Comparison of ENCODE assay signal across 18 cellular contexts in genomic region chr5:134563962-134564361, GRCh38. TPM values are rescaled to one million over a fixed set of nuclear protein-coding genes. Genes with fewer than 3 reads are reported as not detected.
A peak's percentile ranks its signal among the peaks of the same experiment; 100 is the strongest.
DNase-seq lines count a peak whose midpoint lies in the region; ATAC-seq, FAIRE-seq and TF ChIP-seq lines count a peak whose summit lies in the region.
"Had no signal": no experiment of that assay in that cellular context is flagged by ENCODE, and none has a peak within 500 bp of the region (broad histone marks: within the 10 kb centered on the region; RNA-seq: fewer than 3 reads in every experiment).

No MANE protein-coding gene starts in this region.

- H3K4me1 ChIP-seq in H9 (ENCODE audit: insufficient read depth, low read length): no peaks in the 10 kb centered on the region
- H3K4me1 ChIP-seq: Caco-2 had no signal

- no peak overlapping the region for H2AFZ ChIP-seq in H9 (ENCODE audit: low read length)
- H2AFZ ChIP-seq: PC-9 had no signal

- no peak overlapping the region for H4K5ac ChIP-seq in H9 (ENCODE audit: insufficient read length, low read depth, low read length)

- no peak overlapping the region for H2BK20ac ChIP-seq in H9 (ENCODE audit: low read depth, low read length, poor library complexity, severe bottlenecking)

- H2BK15ac ChIP-seq in H9 (ENCODE audit: low read depth, low read length): no peak overlapping the region

- TF ChIP-seq CTCF in H9 (conservative IDR thresholded peaks at IDR 0.05): no peak

- no peak overlapping the region for H3K18ac ChIP-seq in H9 (ENCODE audit: insufficient read length, low read depth, low read length)

- H3K79me1 ChIP-seq in H9 (ENCODE audit: insufficient read depth, low read depth, low read length, poor library complexity, severe bottlenecking): no peaks in the 10 kb centered on the region

- ATAC-seq in T-helper 17 cell: no peak
- ATAC-seq in naive thymus-derived CD8-positive, alpha-beta T cell: no peak

- no peaks in the 10 kb centered on the region for H3K27me3 Mint-ChIP-seq in activated naive CD8-positive, alpha-beta T cell
- no peaks in the 10 kb centered on the region for H3K27me3 Mint-ChIP-seq in activated naive CD8-positive, alpha-beta T cell treated with anti-CD3 and anti-CD28 coated beads for 36 hours
- H3K27me3 Mint-ChIP-seq in T-helper 17 cell (no peaks in the 10 kb centered on the region), H9 (ENCODE audit: low read depth) (no peaks in the 10 kb centered on the region)
- H3K27me3 Mint-ChIP-seq in naive thymus-derived CD8-positive, alpha-beta T cell: no peaks in the 10 kb centered on the region

- no peak overlapping the region for H4K8ac ChIP-seq in H9 (replicated peaks; ENCODE audit: insufficient read length, low read depth, low read length)

- TF ChIP-seq POLR2A in GM12892 (IDR thresholded peaks at IDR 0.05; ENCODE audit: low read depth, low read length): no peak

- no peak overlapping the region for H3K9ac ChIP-seq in H9 (ENCODE audit: extremely low read depth, insufficient read length, low read length)

- peak overlapping the region; percentile 55 for H3K27ac Mint-ChIP-seq in activated naive CD8-positive, alpha-beta T cell
- H3K27ac Mint-ChIP-seq in activated naive CD8-positive, alpha-beta T cell treated with anti-CD3 and anti-CD28 coated beads for 36 hours: no peak overlapping the region
- H3K27ac Mint-ChIP-seq in T-helper 17 cell: peak overlapping the region; percentile 51
- H3K27ac Mint-ChIP-seq in naive thymus-derived CD8-positive, alpha-beta T cell: peak overlapping the region in 6 of 10 donors; percentile 12 to 87 (median 46)
- peak overlapping the region in 1 of 3 experiments; percentile 69; a peak in 1 of 7 replicates for H3K27ac Mint-ChIP-seq in H9

- no peaks in the 10 kb centered on the region for H3K9me3 ChIP-seq in T-helper 17 cell (ENCODE audit: control insufficient read depth, low read length, poor library complexity, severe bottlenecking)
- no peaks in the 10 kb centered on the region for H3K9me3 ChIP-seq in H9 (ENCODE audit: control insufficient read depth, low read depth, low read length)
- H3K9me3 ChIP-seq: Caco-2 had no signal

- no peak overlapping the region for H4K91ac ChIP-seq in H9 (ENCODE audit: insufficient read length, low read depth, low read length)

- H2AK5ac ChIP-seq in H9 (ENCODE audit: insufficient read length, low read length): no peak overlapping the region

- no peak overlapping the region for H3T11ph ChIP-seq in H9 (ENCODE audit: low read length)

- no peak overlapping the region for H3K23ac ChIP-seq in H9 (ENCODE audit: insufficient read length, low read depth, low read length)

- H3K79me2 ChIP-seq in H9 (ENCODE audit: insufficient read depth, low read length): no peaks in the 10 kb centered on the region

- no peak overlapping the region for H2BK12ac ChIP-seq in H9 (ENCODE audit: insufficient read length, low read depth, low read length)

- H3K9me3 Mint-ChIP-seq in activated naive CD8-positive, alpha-beta T cell (ENCODE audit: low read depth): no peaks in the 10 kb centered on the region
- H3K9me3 Mint-ChIP-seq in activated naive CD8-positive, alpha-beta T cell treated with anti-CD3 and anti-CD28 coated beads for 36 hours: no peaks in the 10 kb centered on the region
- no peaks in the 10 kb centered on the region for H3K9me3 Mint-ChIP-seq in naive thymus-derived CD8-positive, alpha-beta T cell
- H3K9me3 Mint-ChIP-seq in H9: no peaks in the 10 kb centered on the region

- WGBS in H9 (ENCODE audit: extremely low coverage, insufficient read length, low lambda C conversion rate): no CpG with 5 or more reads among the region's 5 CpGs

- H3K36me3 Mint-ChIP-seq in activated naive CD8-positive, alpha-beta T cell: peaks cover 3% of the 10 kb centered on the region
- peaks cover 12% of the 10 kb centered on the region for H3K36me3 Mint-ChIP-seq in activated naive CD8-positive, alpha-beta T cell treated with anti-CD3 and anti-CD28 coated beads for 36 hours
- peaks cover 1% of the 10 kb centered on the region for H3K36me3 Mint-ChIP-seq in T-helper 17 cell (ENCODE audit: low read depth)
- H3K36me3 Mint-ChIP-seq in naive thymus-derived CD8-positive, alpha-beta T cell: peaks cover 0 to 88% (median 17%) of the 10 kb centered on the region in 3 donors
- H3K36me3 Mint-ChIP-seq in H9 (ENCODE audit: insufficient read depth in 1 of 3, low read depth in 3 of 3): peaks cover 24 to 94% (median 72%) of the 10 kb centered on the region in 3 experiments

- no peak overlapping the region for H3K27ac ChIP-seq in H9 (ENCODE audit: insufficient read length, low read depth, low read length)
- H3K27ac ChIP-seq: C4-2B, HL-60, PC-9 had no signal

- no peak overlapping the region for H3K14ac ChIP-seq in H9 (ENCODE audit: insufficient read depth, low read length)

- H3K23me2 ChIP-seq in H9 (ENCODE audit: insufficient read length, low read depth, low read length, poor library complexity, severe bottlenecking): no peaks in the 10 kb centered on the region

- H3K4me3 Mint-ChIP-seq in activated naive CD8-positive, alpha-beta T cell: no peak overlapping the region
- H3K4me3 Mint-ChIP-seq in activated naive CD8-positive, alpha-beta T cell treated with anti-CD3 and anti-CD28 coated beads for 36 hours: no peak overlapping the region
- H3K4me3 Mint-ChIP-seq in T-helper 17 cell: no peak overlapping the region
- no peak overlapping the region for H3K4me3 Mint-ChIP-seq in naive thymus-derived CD8-positive, alpha-beta T cell
- 0 out of 5 replicates have a peak overlapping the region, but pooled peaks of 1 of the 2 experiments have one; percentile 26 for H3K4me3 Mint-ChIP-seq in H9

- FAIRE-seq in GM12892 (lab: Jason Lieb, UNC): no peak
- FAIRE-seq: G401.6, H54 had no signal

- no peak overlapping the region for H3K4me2 ChIP-seq in H9 (ENCODE audit: insufficient read depth, insufficient read length, low read length)
- H3K4me2 ChIP-seq: PC-9 had no signal

- DNase-seq in activated naive CD8-positive, alpha-beta T cell treated with anti-CD3 and anti-CD28 coated beads for 36 hours: no peak
- no peak for DNase-seq in T-helper 17 cell
- no peak for DNase-seq in naive thymus-derived CD8-positive, alpha-beta T cell
- no peak for DNase-seq in AML-193 (lab: John Stamatoyannopoulos, UW)
- DNase-seq in GM12892 (ENCODE audit: insufficient read length): no peak
- DNase-seq in H9: no peak
- DNase-seq: Caco-2, Karpas-422, NCI-H1417 treated with DMSO at 0.1 percent for 48 hours, NCI-H1930, NCI-H526, PC-9, SIG-M5 had no signal

- H3K27me3 ChIP-seq in H9 (ENCODE audit: insufficient read depth, low read length): no peaks in the 10 kb centered on the region

- no peak overlapping the region for H3K4ac ChIP-seq in H9 (ENCODE audit: low read depth, low read length)

- H2BK5ac ChIP-seq in H9 (ENCODE audit: insufficient read length, low read length): no peak overlapping the region

- no peak overlapping the region for H3K56ac ChIP-seq in H9 (ENCODE audit: insufficient read length, low read depth, low read length)

- no peak overlapping the region for H2BK120ac ChIP-seq in H9 (ENCODE audit: low read depth, low read length, poor library complexity, severe bottlenecking)

- no peaks in the 10 kb centered on the region for H4K20me1 ChIP-seq in H9 (ENCODE audit: control insufficient read depth, insufficient read depth, insufficient read length)

- POLR2A ChIA-PET in naive thymus-derived CD8-positive, alpha-beta T cell (lab: Charles Lee): no interaction called here

- peaks cover 12% of the 10 kb centered on the region for H3K4me1 Mint-ChIP-seq in activated naive CD8-positive, alpha-beta T cell (ENCODE audit: low read depth)
- H3K4me1 Mint-ChIP-seq in activated naive CD8-positive, alpha-beta T cell treated with anti-CD3 and anti-CD28 coated beads for 36 hours: peaks cover 11% of the 10 kb centered on the region
- H3K4me1 Mint-ChIP-seq in T-helper 17 cell (peaks cover 15% of the 10 kb centered on the region), H9 (no peaks in the 10 kb centered on the region)
- peaks cover 9 to 39% (median 15%) of the 10 kb centered on the region in 4 donors for H3K4me1 Mint-ChIP-seq in naive thymus-derived CD8-positive, alpha-beta T cell

RNA-seq across cellular contexts. Expression of gene JADE2, which starts 38.5 kb away (rescaled TPM):
- total RNA-seq in activated naive CD8-positive, alpha-beta T cell treated with anti-CD3 and anti-CD28 coated beads for 36 hours: 10 to 100 TPM; 80.2 to 80.3 TPM
- total RNA-seq in T-helper 17 cell: 100 to 1,000 TPM; 129 to 138 TPM
- 100 to 1,000 TPM; 262 TPM for total RNA-seq in naive thymus-derived CD8-positive, alpha-beta T cell
- 10 to 100 TPM; 24.3 to 38.9 (median 24.9) TPM for polyA plus RNA-seq in naive thymus-derived CD8-positive, alpha-beta T cell
- polyA plus RNA-seq in GM12892 (2012; ENCODE audit: missing spikeins): 18.1 TPM
- total RNA-seq in H9 (2021): 99.7 and 101 TPM in 2 replicates
